8 cellular contexts compared by ENCODE assay signal in genomic region chr2:186588940-186589732, GRCh38. TPM values are rescaled to one million over a fixed set of nuclear protein-coding genes. Genes with fewer than 3 reads are reported as not detected.
DNase-seq lines count a peak whose midpoint lies in the region; ATAC-seq, FAIRE-seq and TF ChIP-seq lines count a peak whose summit lies in the region.

No MANE protein-coding gene starts in this region.

- POLR2A ChIA-PET in CD4-positive, alpha-beta memory T cell (lab: Charles Lee; ENCODE audit: partially characterized antibody), result interaction anchor here (0.8 to 2.4 kb wide), 7 partner anchors 8 to 103 kb away, joined by 3 to 44 read pairs (median 4); partner anchors contain the start of gene ZC3H15
- POLR2A ChIA-PET in K562 (lab: Yijun Ruan, JAX), result interaction anchor here (0.6 to 1.8 kb wide), 11 partner anchors 9 to 540 kb away, joined by 3 to 12 read pairs (median 4); partner anchors contain the start of gene ZC3H15

- no peaks in the 10 kb centered on the region for H3K9me1 ChIP-seq in K562 (ENCODE audit: control insufficient read depth, insufficient read depth, low read length)

- H3K36me3 ChIP-seq in CD4-positive, alpha-beta memory T cell (ENCODE audit: insufficient read depth, low read length), result no peaks in the 10 kb centered on the region
- H3K36me3 ChIP-seq in K562 (ENCODE audit: control insufficient read depth, insufficient read depth, low read length) (no peaks in the 10 kb centered on the region), right lobe of liver (no peaks in the 10 kb centered on the region), upper lobe of left lung (no peaks in the 10 kb centered on the region)

- no peaks in the 10 kb centered on the region for H4K20me1 ChIP-seq in K562 (replicated peaks; ENCODE audit: control insufficient read depth, insufficient read depth, low read length)

- peak; percentile 69 for FAIRE-seq in K562 (lab: Jason Lieb, UNC)

- TF ChIP-seq RAD21 in K562 (CRISPR knock-in tag; conservative IDR thresholded peaks at IDR 0.05 in 1 of 2, IDR thresholded peaks at IDR 0.05 in 1 of 2), result no peak

- H3K9me3 Mint-ChIP-seq in CD4-positive, alpha-beta memory T cell, result no peaks in the 10 kb centered on the region

- H3K9me3 ChIP-seq in CD4-positive, alpha-beta memory T cell (ENCODE audit: control insufficient read depth in 1 of 2, low read length in 2 of 2), result no peaks in the 10 kb centered on the region
- H3K9me3 ChIP-seq in K562 (replicated peaks; ENCODE audit: control insufficient read depth, insufficient read depth, low read depth, low read length) (no peaks in the 10 kb centered on the region), right lobe of liver (no peaks in the 10 kb centered on the region), upper lobe of left lung (no peaks in the 10 kb centered on the region)

- peaks cover 0 to 8% of the 10 kb centered on the region in 2 donors for H3K36me3 Mint-ChIP-seq in CD4-positive, alpha-beta memory T cell

- DNase-seq in CD4-positive, alpha-beta memory T cell, result peak in 1 of 5 donors; percentile 25
- DNase-seq in HL-60 (ENCODE audit: low read depth in 1 of 2, low spot score in 1 of 2) (no peak), K562 (ENCODE audit: extremely low read depth in 1 of 4, low spot score in 3 of 4) (no peak), right lobe of liver (no peak), upper lobe of left lung (no peak), germinal center (ENCODE audit: low spot score) (no peak), COR-L47 (lab: John Stamatoyannopoulos, UW) (no peak), KBM-7 (no peak)

- H3K27ac ChIP-seq in CD4-positive, alpha-beta memory T cell (ENCODE audit: low read depth, low read length), result peak overlapping the region; percentile 46
- H3K27ac ChIP-seq in HL-60 (replicated peaks) (peak overlapping the region; percentile 93), K562 (ENCODE audit: extremely low read depth, low read depth, low read length) (peak overlapping the region; percentile 78), right lobe of liver (peak overlapping the region; percentile 89 to 98 (median 89)), upper lobe of left lung (peak overlapping the region; percentile 94 to 98 (median 96))

- no peaks in the 10 kb centered on the region for H3K27me3 ChIP-seq in CD4-positive, alpha-beta memory T cell (ENCODE audit: insufficient read depth, low read length)
- H3K27me3 ChIP-seq in HL-60 (ENCODE audit: insufficient read depth, poor library complexity, severe bottlenecking) (no peaks in the 10 kb centered on the region), K562 (ENCODE audit: control insufficient read depth in 2 of 2, insufficient read depth in 2 of 2, low read length in 2 of 2) (no peaks in the 10 kb centered on the region), right lobe of liver (no peaks in the 10 kb centered on the region), upper lobe of left lung (no peaks in the 10 kb centered on the region)

- peaks cover 21 to 36% (median 27%) of the 10 kb centered on the region in 4 donors for H3K4me1 Mint-ChIP-seq in CD4-positive, alpha-beta memory T cell

- CTCF ChIA-PET in CD4-positive, alpha-beta memory T cell (lab: Charles Lee; ENCODE audit: partially characterized antibody), result interaction anchor here (0.8 to 3.2 kb wide), 6 partner anchors 52 to 108 kb away, joined by 3 to 25 read pairs (median 6); partner anchors contain the start of gene ZC3H15
- CTCF ChIA-PET in K562 (lab: Yijun Ruan, JAX; ENCODE audit: low intra/inter-chr PET ratio), result no interaction called here

- H3K79me2 ChIP-seq in K562 (ENCODE audit: control insufficient read depth, insufficient read depth, low read length), result peaks cover 40% of the 10 kb centered on the region

- TSS peak; percentile 80 for BruUV-seq in K562 (replicated peaks; lab: Mats Ljungman, UMichigan)

- H3K4me2 ChIP-seq in K562 (ENCODE audit: insufficient read depth, low read length), result peak overlapping the region; percentile 92

- TF ChIP-seq POLR2A in K562 (conservative IDR thresholded peaks at IDR 0.05), result no peak
- TF ChIP-seq POLR2A in right lobe of liver (IDR thresholded peaks at IDR 0.05), result no peak
- no peak for TF ChIP-seq POLR2A in upper lobe of left lung (IDR thresholded peaks at IDR 0.05)

- peak overlapping the region; percentile 76 to 98 for H3K9ac ChIP-seq in K562 (ENCODE audit: insufficient read depth in 1 of 2, low read depth in 2 of 2, low read length in 2 of 2)

- WGBS in K562 (ENCODE audit: insufficient coverage, low coverage, missing lambda C conversion rate), result 25% methylated on average over 22 of the region's 22 CpGs
- 6% methylated on average over 22 of the region's 22 CpGs for WGBS in right lobe of liver (ENCODE audit: insufficient coverage, low coverage, low lambda C conversion rate, missing lambda C conversion rate)
- 13 to 17% methylated on average over 15 to 22 of the region's 22 CpGs for WGBS in upper lobe of left lung, 2 donors

- TF ChIP-seq EP300 in K562 (IDR thresholded peaks at IDR 0.05; ENCODE audit: low read length) (no peak), upper lobe of left lung (IDR thresholded peaks at IDR 0.05) (no peak)

- H3K27me3 Mint-ChIP-seq in CD4-positive, alpha-beta memory T cell, result peaks cover 0 to 5% of the 10 kb centered on the region in 2 donors

- peak overlapping the region; percentile 98 for H2AFZ ChIP-seq in K562 (ENCODE audit: low read depth, low read length)

- H3K4me1 ChIP-seq in CD4-positive, alpha-beta memory T cell (ENCODE audit: insufficient read depth, low read length), result peaks cover 33% of the 10 kb centered on the region
- H3K4me1 ChIP-seq in K562 (replicated peaks in 1 of 2; ENCODE audit: control insufficient read depth in 2 of 2, insufficient read depth in 2 of 2, low read length in 2 of 2) (peaks cover 15 to 18% of the 10 kb centered on the region in 2 experiments; a peak in 4 of 5 replicates), right lobe of liver (peaks cover 0 to 16% (median 3%) of the 10 kb centered on the region in 4 donors), upper lobe of left lung (peaks cover 0 to 25% (median 7%) of the 10 kb centered on the region in 4 donors)

- in situ Hi-C loops in K562 (cut with MboI) (no loop called here), KBM-7 (cut with MboI; ENCODE audit: low pct_unique_long_range_greater_than_20kb, low sequenced_read_pairs) (no loop called here)

- TF ChIP-seq CTCF in HL-60 (IDR thresholded peaks at IDR 0.05; ENCODE audit: insufficient read depth, low read length) (no peak), K562 (IDR thresholded peaks at IDR 0.05 in 2 of 3, conservative IDR thresholded peaks at IDR 0.05 in 1 of 3; ENCODE audit: insufficient read depth in 2 of 3, low read depth in 1 of 3, low read length in 3 of 3) (no peak), right lobe of liver (IDR thresholded peaks at IDR 0.05) (no peak), upper lobe of left lung (IDR thresholded peaks at IDR 0.05) (no peak)

- H3K4me3 Mint-ChIP-seq in CD4-positive, alpha-beta memory T cell, result peak overlapping the region; percentile 86 to 93 (median 89)

- peak overlapping the region; percentile 77 to 85 for H3K4me3 ChIP-seq in CD4-positive, alpha-beta memory T cell (ENCODE audit: low read length in 2 of 2)
- H3K4me3 ChIP-seq in HL-60 (replicated peaks; ENCODE audit: insufficient read depth, low read length) (peak overlapping the region; percentile 86), K562 (peak overlapping the region; percentile 77), right lobe of liver (peak overlapping the region; percentile 78 to 83 (median 81)), upper lobe of left lung (peak overlapping the region; percentile 52 to 88 (median 82))

- no peak for ATAC-seq in K562
- ATAC-seq in right lobe of liver, result peak in 3 of 4 donors; percentile 8 to 24 (median 12)
- ATAC-seq in upper lobe of left lung (ENCODE audit: low FRiP score in 2 of 2), result no peak

- H3K27ac Mint-ChIP-seq in CD4-positive, alpha-beta memory T cell, result peak overlapping the region; percentile 73 to 93 (median 82)

- intact Hi-C loops in CD4-positive, alpha-beta memory T cell (cut with micrococcal nuclease), result no loop called here
- intact Hi-C loops in K562 (cut with micrococcal nuclease) (loop anchor here (1.0 kb wide), 1 partner anchor 103 kb away; the partner anchor contains the start of gene ZC3H15), right lobe of liver (cut with DNase I) (no loop called here)

TF ChIP-seq in K562, 482 proteins besides CTCF, POLR2A, EP300 and RAD21 (continues in another document):
- TF ChIP-seq CBX3 (IDR thresholded peaks at IDR 0.05; ENCODE audit: borderline replicate concordance in 1 of 2, low read length in 2 of 2), result no peak

RNA-seq across cellular contexts. Expression of gene ITGAV, which starts 0.7 kb away (rescaled TPM):
- 10 to 100 TPM; 11.0 to 12.0 TPM for total RNA-seq in CD4-positive, alpha-beta memory T cell
- polyA plus RNA-seq in CD4-positive, alpha-beta memory T cell, result 1 to 10 TPM; 1.2 to 2.3 TPM
- total RNA-seq in K562 (2011; cell fraction: chromatin; rRNA removed; ENCODE audit: low replicate concordance), result 44.5 and 102 TPM in 2 replicates
- total RNA-seq in K562 (2011; cell fraction: nucleolus; rRNA removed), result 19.5 and 40.0 TPM in 2 replicates
- 34.2 and 43.0 TPM in 2 replicates for total RNA-seq in K562 (2011; cell fraction: nucleoplasm; rRNA removed)
- total RNA-seq in K562 (2014; rRNA removed) (10.4 and 10.7 TPM in 2 replicates), K562 (2014; rRNA removed; fragmentation: Illumina TruSeq; extraction: Trizol) (17.6 and 18.4 TPM in 2 replicates), K562 (2015; rRNA removed; fragmentation: Illumina TruSeq; extraction: Trizol) (16.2 and 16.5 TPM in 2 replicates), K562 (2021) (15.5 and 17.7 TPM in 2 replicates), right lobe of liver (10 to 100 TPM; 16.3 to 48.4 (median 26.4) TPM), upper lobe of left lung (10 to 100 TPM; 19.9 to 75.4 (median 58.7) TPM)
- polyA plus RNA-seq in K562 (2011; rRNA removed) (16.2 and 16.3 TPM in 2 replicates), K562 (2014; fragmentation: Illumina TruSeq; extraction: Trizol) (8.5 and 10.3 TPM in 2 replicates), K562 (2014; fragmentation: Nextera tagmentation; extraction: Ambion mirVana) (1 to 10 TPM; 3.7 to 4.6 TPM), K562 (2014; rRNA removed) (7.4 and 8.8 TPM in 2 replicates)
- 3.6 and 7.9 TPM in 2 replicates for polyA plus RNA-seq in K562 (2011; cell fraction: cytosol; rRNA removed)
- polyA plus RNA-seq in K562 (2011; cell fraction: nucleus; rRNA removed), result 29.1 and 37.9 TPM in 2 replicates
- polyA plus RNA-seq in K562 (2012), result 8.4 and 15.6 TPM in 2 replicates
- 32.1 and 40.9 TPM in 2 replicates for polyA minus RNA-seq in K562 (2011; rRNA and poly(A)+ RNA removed)
- polyA minus RNA-seq in K562 (2011; cell fraction: cytosol; rRNA and poly(A)+ RNA removed), result 16.9 and 21.9 TPM in 2 replicates
- polyA minus RNA-seq in K562 (2011; cell fraction: nucleus; rRNA and poly(A)+ RNA removed), result 25.4 and 40.0 TPM in 2 replicates

Comparison
In these comparisons a context has a peak if more than half of its experiments do, and no peak if none do; other contexts are left out.
1. H3K27ac ChIP-seq: peak in every context shown above with its lines; median percentile 96 in upper lobe of left lung; 93 in HL-60; 89 in right lobe of liver; 78 in K562; 46 in CD4-positive, alpha-beta memory T cell.
2. ATAC-seq: peak in right lobe of liver (3 of 4); none in K562 (single experiment) and upper lobe of left lung (0 of 2).
3. Peak in every context shown above with its lines, with median percentiles within 50 percentile points of each other: H3K4me3 ChIP-seq.